Comparison of ENCODE assay signal across 14 cellular contexts in genomic region chr11:9570313-9570712, GRCh38. TPM values are rescaled to one million over a fixed set of nuclear protein-coding genes. Genes with fewer than 3 reads are reported as not detected.
A peak's percentile ranks its signal among the peaks of the same experiment; 100 is the strongest.
DNase-seq lines count a peak whose midpoint lies in the region; ATAC-seq and TF ChIP-seq lines count a peak whose summit lies in the region.
"Had no signal": no experiment of that assay in that cellular context is flagged by ENCODE, and none has a peak within 500 bp of the region (broad histone marks: within the 10 kb centered on the region; RNA-seq: fewer than 3 reads in every experiment).

No MANE protein-coding gene starts in this region.

- DNase-seq in GM23338 (ENCODE audit: low spot score): no peak
- no peak for DNase-seq in activated B cell treated with CpG ODN at 0.5 μM for 24 hours
- DNase-seq in right lobe of liver: no peak
- DNase-seq in smooth muscle cell (lab: John Stamatoyannopoulos, UW; ENCODE audit: unreplicated experiment): no peak
- DNase-seq in D341Med (ENCODE audit: low spot score): no peak
- DNase-seq in stimulated activated naive CD8-positive, alpha-beta T cell treated with anti-CD3 and anti-CD28 coated beads, Interleukin-15, Interleukin-2, amounts not matched to agents 100 U/mL and 50 U/mL, for 24 hours: no peak
- no peak for DNase-seq in DMS 273 (lab: John Stamatoyannopoulos, UW; ENCODE audit: unreplicated experiment)
- DNase-seq: activated naive CD4-positive, alpha-beta T cell treated with Interleukin-2 at 50 U/mL for 16 hours; BE2C; effector memory CD4-positive, alpha-beta T cell; NCI-H187; NCI-H748 treated with DMSO at 0.1 percent for 48 hours; nucleus accumbens had no signal

- H3K36me3 Mint-ChIP-seq in GM23338 (ENCODE audit: low read depth): peaks cover 9% of the 10 kb centered on the region
- H3K36me3 Mint-ChIP-seq in activated B cell treated with CpG ODN at 0.5 μM for 24 hours (ENCODE audit: low read depth): peaks cover 8% of the 10 kb centered on the region

- H3K79me2 ChIP-seq in GM23338 (replicated peaks; ENCODE audit: insufficient read depth): peaks cover 13% of the 10 kb centered on the region
- H3K79me2 ChIP-seq in smooth muscle cell (ENCODE audit: low read depth): peaks cover 10% of the 10 kb centered on the region

- no peaks in the 10 kb centered on the region for H3K27me3 ChIP-seq in GM23338 (ENCODE audit: insufficient read depth)
- H3K27me3 ChIP-seq in right lobe of liver: no peaks in the 10 kb centered on the region
- no peaks in the 10 kb centered on the region for H3K27me3 ChIP-seq in smooth muscle cell (ENCODE audit: low read depth)
- H3K27me3 ChIP-seq: BE2C had no signal

- H3K9me3 ChIP-seq in right lobe of liver (no peaks in the 10 kb centered on the region), smooth muscle cell (replicated peaks; ENCODE audit: low read depth) (no peaks in the 10 kb centered on the region)
- H3K9me3 ChIP-seq: BE2C had no signal

- intact Hi-C loops in activated B cell treated with CpG ODN at 0.5 μM for 24 hours (cut with micrococcal nuclease) (loop anchor here (10.0 kb wide), 1 partner anchor 256 kb away; the partner anchor contains the start of gene TMEM41B), right lobe of liver (cut with DNase I) (no loop called here)

- POLR2A ChIA-PET in activated B cell treated with CpG ODN at 0.5 μM for 24 hours (lab: Charles Lee): interaction anchor here (0.7 kb wide), 1 partner anchor 37 kb away, joined by 3 read pairs; no protein-coding TSS in a partner anchor

- CTCF ChIA-PET in activated B cell treated with CpG ODN at 0.5 μM for 24 hours (lab: Charles Lee): no interaction called here

- H3K9ac ChIP-seq in smooth muscle cell (ENCODE audit: low read depth): no peak overlapping the region

- no peak for TF ChIP-seq POLR2A in right lobe of liver (IDR thresholded peaks at IDR 0.05)

- H3K4me2 ChIP-seq in GM23338 (no peak overlapping the region), smooth muscle cell (no peak overlapping the region)

- H3K4me1 Mint-ChIP-seq in GM23338 (peaks cover 44% of the 10 kb centered on the region), activated B cell treated with CpG ODN at 0.5 μM for 24 hours (peaks cover 59% of the 10 kb centered on the region)

- H3K4me1 ChIP-seq in GM23338 (ENCODE audit: insufficient read depth) (peaks cover 35% of the 10 kb centered on the region), right lobe of liver (peaks cover 0 to 50% (median 10%) of the 10 kb centered on the region in 4 donors), smooth muscle cell (ENCODE audit: low read depth) (peaks cover 34% of the 10 kb centered on the region)

- H3K27me3 Mint-ChIP-seq in GM23338 (ENCODE audit: insufficient read depth, low read depth, poor library complexity) (peaks cover 21% of the 10 kb centered on the region), activated B cell treated with CpG ODN at 0.5 μM for 24 hours (no peaks in the 10 kb centered on the region)

- TF ChIP-seq CTCF in GM23338 (conservative IDR thresholded peaks at IDR 0.05; ENCODE audit: low read depth in 2 of 2) (no peak), activated B cell treated with CpG ODN at 0.5 μM for 24 hours (IDR thresholded peaks at IDR 0.05) (no peak), right lobe of liver (IDR thresholded peaks at IDR 0.05) (no peak), smooth muscle cell (IDR thresholded peaks at IDR 0.05; ENCODE audit: borderline replicate concordance, insufficient read depth, poor library complexity, severe bottlenecking) (no peak)

- H2AFZ ChIP-seq in GM23338 (no peak overlapping the region), smooth muscle cell (ENCODE audit: low read depth) (no peak overlapping the region)

- no peak overlapping the region for H3K27ac Mint-ChIP-seq in GM23338
- peak overlapping the region; percentile 89 for H3K27ac Mint-ChIP-seq in activated B cell treated with CpG ODN at 0.5 μM for 24 hours

- H3K27ac ChIP-seq in GM23338 (ENCODE audit: low read depth) (peak overlapping the region; percentile 97; the same call in 1 of the 2 replicates), right lobe of liver (peak overlapping the region in 2 of 3 donors; percentile 88 to 90), smooth muscle cell (ENCODE audit: low read depth) (peak overlapping the region; percentile 100)

- H3K36me3 ChIP-seq in GM23338 (ENCODE audit: insufficient read depth) (no peaks in the 10 kb centered on the region), right lobe of liver (no peaks in the 10 kb centered on the region), smooth muscle cell (ENCODE audit: low read depth) (no peaks in the 10 kb centered on the region)
- H3K36me3 ChIP-seq: BE2C had no signal

- H4K20me1 ChIP-seq in GM23338 (replicated peaks; ENCODE audit: insufficient read depth) (no peaks in the 10 kb centered on the region), smooth muscle cell (ENCODE audit: low read depth) (no peaks in the 10 kb centered on the region)

- H3K4me3 ChIP-seq in GM23338 (no peak overlapping the region), right lobe of liver (no peak overlapping the region), smooth muscle cell (no peak overlapping the region)

- ATAC-seq in GM23338 (no peak), activated B cell treated with CpG ODN at 0.5 μM for 24 hours (ENCODE audit: low read depth) (no peak), right lobe of liver (no peak), GM21825 (IDR thresholded peaks at IDR 0.05; ENCODE audit: unreplicated experiment) (no peak)
- ATAC-seq in stimulated activated naive CD8-positive, alpha-beta T cell treated with anti-CD3 and anti-CD28 coated beads, Interleukin-15, Interleukin-2, amounts not matched to agents 100 U/mL and 50 U/mL, for 24 hours: no peak

- H3K9me2 ChIP-seq in GM23338 (ENCODE audit: insufficient read depth): no peaks in the 10 kb centered on the region

- H3K4me3 Mint-ChIP-seq in GM23338 (no peak overlapping the region), activated B cell treated with CpG ODN at 0.5 μM for 24 hours (no peak overlapping the region)

- H3F3A ChIP-seq in GM23338 (replicated peaks; ENCODE audit: low read depth) (no peaks in the 10 kb centered on the region), smooth muscle cell (ENCODE audit: low read depth) (peaks cover 21% of the 10 kb centered on the region)

- H3K9me3 Mint-ChIP-seq in GM23338: no peaks in the 10 kb centered on the region
- H3K9me3 Mint-ChIP-seq in activated B cell treated with CpG ODN at 0.5 μM for 24 hours: no peaks in the 10 kb centered on the region

- 66% methylated on average over 4 of the region's 4 CpGs for WGBS in right lobe of liver (ENCODE audit: insufficient coverage, low coverage, low lambda C conversion rate, missing lambda C conversion rate)
- WGBS in smooth muscle cell (ENCODE audit: low lambda C conversion rate): 90% methylated on average over 4 of the region's 4 CpGs

TF ChIP-seq in GM23338, 12 proteins besides CTCF, POLR2A, EP300 and RAD21:
- no peak for TF ChIP-seq STAT1 (IDR thresholded peaks at IDR 0.05; ENCODE audit: unreplicated experiment)
- TF ChIP-seq, protein P1, sequence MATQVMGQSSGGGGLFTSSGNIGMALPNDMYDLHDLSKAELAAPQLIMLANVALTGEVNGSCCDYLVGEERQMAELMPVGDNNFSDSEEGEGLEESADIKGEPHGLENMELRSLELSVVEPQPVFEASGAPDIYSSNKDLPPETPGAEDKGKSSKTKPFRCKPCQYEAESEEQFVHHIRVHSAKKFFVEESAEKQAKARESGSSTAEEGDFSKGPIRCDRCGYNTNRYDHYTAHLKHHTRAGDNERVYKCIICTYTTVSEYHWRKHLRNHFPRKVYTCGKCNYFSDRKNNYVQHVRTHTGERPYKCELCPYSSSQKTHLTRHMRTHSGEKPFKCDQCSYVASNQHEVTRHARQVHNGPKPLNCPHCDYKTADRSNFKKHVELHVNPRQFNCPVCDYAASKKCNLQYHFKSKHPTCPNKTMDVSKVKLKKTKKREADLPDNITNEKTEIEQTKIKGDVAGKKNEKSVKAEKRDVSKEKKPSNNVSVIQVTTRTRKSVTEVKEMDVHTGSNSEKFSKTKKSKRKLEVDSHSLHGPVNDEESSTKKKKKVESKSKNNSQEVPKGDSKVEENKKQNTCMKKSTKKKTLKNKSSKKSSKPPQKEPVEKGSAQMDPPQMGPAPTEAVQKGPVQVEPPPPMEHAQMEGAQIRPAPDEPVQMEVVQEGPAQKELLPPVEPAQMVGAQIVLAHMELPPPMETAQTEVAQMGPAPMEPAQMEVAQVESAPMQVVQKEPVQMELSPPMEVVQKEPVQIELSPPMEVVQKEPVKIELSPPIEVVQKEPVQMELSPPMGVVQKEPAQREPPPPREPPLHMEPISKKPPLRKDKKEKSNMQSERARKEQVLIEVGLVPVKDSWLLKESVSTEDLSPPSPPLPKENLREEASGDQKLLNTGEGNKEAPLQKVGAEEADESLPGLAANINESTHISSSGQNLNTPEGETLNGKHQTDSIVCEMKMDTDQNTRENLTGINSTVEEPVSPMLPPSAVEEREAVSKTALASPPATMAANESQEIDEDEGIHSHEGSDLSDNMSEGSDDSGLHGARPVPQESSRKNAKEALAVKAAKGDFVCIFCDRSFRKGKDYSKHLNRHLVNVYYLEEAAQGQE (IDR thresholded peaks at IDR 0.05; ENCODE audit: unreplicated experiment): no peak
- no peak for TF ChIP-seq ZNF114 (CRISPR knock-in tag; IDR thresholded peaks at IDR 0.05)
- no peak for TF ChIP-seq EZH2phosphoT487 (IDR thresholded peaks at IDR 0.05; ENCODE audit: unreplicated experiment)

RNA-seq across cellular contexts. Expression of gene WEE1, which starts 3.2 kb away (rescaled TPM):
- 144 and 149 TPM in 2 replicates for total RNA-seq in GM23338 (2014; rRNA removed; shearing (Covaris generic))
- polyA plus RNA-seq in GM23338 (2016; fragmentation: Nextera tagmentation; extraction: Ambion mirVana): 48.9 and 50.7 TPM in 2 replicates
- 29.4 and 33.7 TPM in 2 replicates for total RNA-seq in activated B cell treated with CpG ODN at 0.5 μM for 24 hours
- 10 to 100 TPM; 11.1 to 34.0 (median 19.5) TPM for total RNA-seq in right lobe of liver
- total RNA-seq in smooth muscle cell: 46.9 and 53.3 TPM in 2 replicates
- 20.8 and 25.3 TPM in 2 replicates for polyA plus RNA-seq in smooth muscle cell
